ENCODE assay signal across 8 cellular contexts in the genomic region with DNA sequence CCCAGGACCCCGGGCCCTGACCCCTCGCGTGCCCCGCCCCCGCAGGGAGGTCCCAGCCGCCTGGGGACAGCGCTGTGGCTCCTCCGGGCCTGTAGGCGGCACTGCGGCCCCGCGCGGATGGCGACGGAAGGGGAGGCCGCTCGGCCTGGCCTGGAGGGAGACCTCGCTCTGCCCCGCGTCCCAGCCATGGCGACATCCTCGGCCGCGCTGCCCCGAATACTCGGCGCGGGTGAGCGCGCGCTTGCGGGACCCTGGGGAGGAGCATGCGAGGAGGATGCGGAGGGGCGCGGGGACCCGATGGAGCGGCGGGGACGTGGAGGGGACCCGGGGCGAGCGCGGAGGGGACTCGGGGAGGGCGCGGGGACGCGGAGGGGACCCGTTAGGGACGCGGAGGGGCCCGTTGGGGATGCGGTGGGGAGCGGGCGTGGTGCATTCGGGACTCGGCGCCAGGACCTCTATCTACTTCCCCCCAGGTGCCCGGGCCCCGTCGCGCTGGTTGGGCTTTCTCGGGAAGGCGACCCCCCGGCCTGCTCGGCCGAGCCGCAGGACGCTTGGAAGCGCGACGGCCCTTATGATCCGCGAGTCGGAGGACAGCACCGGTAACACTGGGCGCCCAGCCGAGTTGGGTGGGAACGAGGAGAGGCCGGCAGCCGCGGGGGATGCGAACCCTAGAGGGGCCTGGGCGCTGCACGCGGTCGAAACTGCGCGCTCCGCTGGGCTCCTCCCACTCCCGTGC. TPM values are rescaled to one million over a fixed set of nuclear protein-coding genes. Genes with fewer than 3 reads are reported as not detected.
DNase-seq lines count a peak whose midpoint lies in the region; ATAC-seq and TF ChIP-seq lines count a peak whose summit lies in the region.

A gene (plus strand): TSS at position 158 of the 736 bp plus-strand sequence. CDS start 29 bp downstream, at position 187.

- H3K9me3 ChIP-seq in gastroesophageal sphincter: no peaks in the 10 kb centered on the region

- H3K4me1 ChIP-seq in gastroesophageal sphincter: peaks cover 2 to 40% (median 15%) of the 10 kb centered on the region in 3 donors

- in situ Hi-C loops in SK-MEL-5 (cut with HindIII; ENCODE audit: low pct_unique_long_range_greater_than_20kb, low sequenced_read_pairs): no loop called here

- H3K36me3 ChIP-seq in gastroesophageal sphincter: peaks cover 0 to 42% of the 10 kb centered on the region in 2 donors

- peak in 3 of 4 experiments; percentile 79 to 97 (median 87) for TF ChIP-seq CTCF in gastroesophageal sphincter (IDR thresholded peaks at IDR 0.05)

- no peaks in the 10 kb centered on the region for H3K27me3 ChIP-seq in gastroesophageal sphincter

- ATAC-seq in GM21619 (IDR thresholded peaks at IDR 0.05; ENCODE audit: unreplicated experiment): peak; percentile 82
- peak; percentile 96 for ATAC-seq in gastroesophageal sphincter

- peak; percentile 30 to 34 for TF ChIP-seq POLR2A in gastroesophageal sphincter (IDR thresholded peaks at IDR 0.05)

- no peak for TF ChIP-seq EP300 in gastroesophageal sphincter (IDR thresholded peaks at IDR 0.05)

- no CpG with 5 or more reads among the region's 92 CpGs for WGBS in gastroesophageal sphincter (ENCODE audit: low coverage in 1 of 2), 2 donors

- DNase-seq in DMS53 treated with DMSO at 0.1 percent for 48 hours (lab: John Stamatoyannopoulos, UW; ENCODE audit: unreplicated experiment) (peak; percentile 64), KG1 (lab: John Stamatoyannopoulos, UW) (peak; percentile 59), SK-MEL-5 (ENCODE audit: low read depth, low spot score) (peak; percentile 83), nucleus accumbens (lab: John Stamatoyannopoulos, UW) (peak in 52 of 56 donors; percentile 35 to 89 (median 72)), superior temporal gyrus (ENCODE audit: extremely low spot score) (peak; percentile 84)
- DNase-seq in activated naive CD4-positive, alpha-beta T cell treated with Interleukin-2 at 50 U/mL for 16 hours: peak; percentile 89

- H3K4me3 ChIP-seq in gastroesophageal sphincter: peak within 1 kb of the TSS; percentile 71 to 98

- peak within 1 kb of the TSS; percentile 10 to 88 (median 84) for H3K27ac ChIP-seq in gastroesophageal sphincter

RNA-seq across cellular contexts. Expression of the gene that starts here (rescaled TPM):
- 64.6 and 75.3 TPM in 2 replicates for total RNA-seq in SK-MEL-5 (2014; rRNA removed; shearing (Covaris generic))
- polyA plus RNA-seq in SK-MEL-5 (2015; cell fraction: cytosol; rRNA removed): 117 and 156 TPM in 2 replicates
- 84.8 and 87.7 TPM in 2 replicates for polyA plus RNA-seq in SK-MEL-5 (2015; cell fraction: nucleus; rRNA removed)
- total RNA-seq in gastroesophageal sphincter: 10 to 100 TPM; 21.4 to 37.6 (median 25.6) TPM

Comparison
In these comparisons a context has a peak if more than half of its experiments do, and no peak if none do; other contexts are left out.
1. Peak in every context shown above with its lines: DNase-seq, ATAC-seq, H3K4me3 ChIP-seq and H3K27ac ChIP-seq.